ENCODE assay signal across 8 cellular contexts in the genomic region with DNA sequence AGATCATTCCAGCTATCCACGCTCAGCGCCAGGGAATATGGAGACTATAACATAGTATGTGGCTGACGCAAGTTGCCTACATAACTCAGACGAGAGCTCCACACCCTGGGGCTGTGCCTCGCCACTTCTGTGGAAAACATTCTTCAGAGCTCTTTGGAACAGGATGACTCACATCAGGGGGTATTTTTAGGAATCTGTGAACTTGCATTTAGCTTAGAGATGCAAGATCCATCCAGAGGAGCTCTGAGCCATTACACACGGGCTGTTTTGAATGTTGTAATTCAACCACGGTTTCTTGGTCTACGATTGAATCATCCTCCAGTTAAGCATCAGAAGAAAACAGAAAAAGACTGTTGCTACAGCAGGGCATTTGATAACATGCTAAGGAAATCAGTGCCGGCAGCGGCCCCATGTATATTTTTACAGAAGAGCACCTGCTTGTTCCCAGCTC.
A peak's percentile ranks its signal among the peaks of the same experiment; 100 is the strongest.
DNase-seq lines count a peak whose midpoint lies in the region; ATAC-seq and TF ChIP-seq lines count a peak whose summit lies in the region.

No MANE protein-coding gene starts in this region.

- H3K4me3 ChIP-seq in SJCRH30 = no peak overlapping the region
- H3K4me3 ChIP-seq in esophagus (ENCODE audit: low read depth in 1 of 2, low read length in 2 of 2) = no peak overlapping the region
- H3K4me3 ChIP-seq in ovary = no peak overlapping the region

- ATAC-seq in HG03520 (IDR thresholded peaks at IDR 0.05; ENCODE audit: unreplicated experiment) = no peak
- no peak for ATAC-seq in GM18502 (IDR thresholded peaks at IDR 0.05; ENCODE audit: poor library complexity, unreplicated experiment)
- no peak for ATAC-seq in HG02870 (IDR thresholded peaks at IDR 0.05; ENCODE audit: unreplicated experiment)
- no peak for ATAC-seq in HG03432 (IDR thresholded peaks at IDR 0.05; ENCODE audit: unreplicated experiment)

- no peaks in the 10 kb centered on the region for H3K4me1 ChIP-seq in SJCRH30
- no peaks in the 10 kb centered on the region for H3K4me1 ChIP-seq in esophagus (ENCODE audit: control insufficient read depth in 2 of 2, insufficient read depth in 2 of 2, low read length in 1 of 2)
- H3K4me1 ChIP-seq in ovary (ENCODE audit: insufficient read depth) = peaks cover 1% of the 10 kb centered on the region

- intact Hi-C loops in ovary (cut with DNase I) = no loop called here

- H3K27ac ChIP-seq in SJCRH30 (0 out of 2 replicates have a peak overlapping the region, but pooled peaks have one; percentile 19), esophagus (ENCODE audit: low read depth in 2 of 2, low read length in 1 of 2) (peak overlapping the region; percentile 37 to 64), ovary (no peak overlapping the region)

- no peak for TF ChIP-seq POLR2A in ovary (IDR thresholded peaks at IDR 0.05)

- no peak for TF ChIP-seq EP300 in ovary (IDR thresholded peaks at IDR 0.05)

- H3K27me3 ChIP-seq in SJCRH30 (no peaks in the 10 kb centered on the region), esophagus (ENCODE audit: control insufficient read depth in 1 of 2, insufficient read depth in 2 of 2, low read length in 2 of 2) (no peaks in the 10 kb centered on the region), ovary (no peaks in the 10 kb centered on the region)

- H3K9me3 ChIP-seq in SJCRH30 (replicated peaks) (no peaks in the 10 kb centered on the region), esophagus (ENCODE audit: control insufficient read depth in 2 of 2, insufficient read depth in 1 of 2, low read depth in 1 of 2, low read length in 1 of 2) (no peaks in the 10 kb centered on the region), ovary (no peaks in the 10 kb centered on the region)

- H3K36me3 ChIP-seq in SJCRH30 = no peaks in the 10 kb centered on the region
- no peaks in the 10 kb centered on the region for H3K36me3 ChIP-seq in esophagus (ENCODE audit: control insufficient read depth in 2 of 2, insufficient read depth in 2 of 2, low read length in 1 of 2)
- no peaks in the 10 kb centered on the region for H3K36me3 ChIP-seq in ovary

- WGBS in esophagus, 2 donors = 30 to 41% methylated on average over 10 of the region's 10 CpGs
- WGBS in ovary, 3 donors = 50 to 65% (median 52%) methylated on average over 10 of the region's 10 CpGs

- DNase-seq in EH (ENCODE audit: low read depth) = peak; percentile 100
- DNase-seq in SJCRH30 = peak; percentile 61 to 70
- DNase-seq in ovary = peak in 4 of 5 donors; percentile 20 to 42 (median 32)

- TF ChIP-seq CTCF in ovary (IDR thresholded peaks at IDR 0.05) = no peak

Comparison
In these comparisons a context has a peak if more than half of its experiments do, and no peak if none do; other contexts are left out.
1. DNase-seq: peak in every context shown above with its lines; median percentile 100 in EH; 66 in SJCRH30; 32 in ovary.
2. H3K27ac ChIP-seq: peak in SJCRH30 (single experiment) and esophagus (2 of 2); none in ovary (0 of 2).